Comparison of ENCODE assay signal across 1 cellular context in the genomic region with DNA sequence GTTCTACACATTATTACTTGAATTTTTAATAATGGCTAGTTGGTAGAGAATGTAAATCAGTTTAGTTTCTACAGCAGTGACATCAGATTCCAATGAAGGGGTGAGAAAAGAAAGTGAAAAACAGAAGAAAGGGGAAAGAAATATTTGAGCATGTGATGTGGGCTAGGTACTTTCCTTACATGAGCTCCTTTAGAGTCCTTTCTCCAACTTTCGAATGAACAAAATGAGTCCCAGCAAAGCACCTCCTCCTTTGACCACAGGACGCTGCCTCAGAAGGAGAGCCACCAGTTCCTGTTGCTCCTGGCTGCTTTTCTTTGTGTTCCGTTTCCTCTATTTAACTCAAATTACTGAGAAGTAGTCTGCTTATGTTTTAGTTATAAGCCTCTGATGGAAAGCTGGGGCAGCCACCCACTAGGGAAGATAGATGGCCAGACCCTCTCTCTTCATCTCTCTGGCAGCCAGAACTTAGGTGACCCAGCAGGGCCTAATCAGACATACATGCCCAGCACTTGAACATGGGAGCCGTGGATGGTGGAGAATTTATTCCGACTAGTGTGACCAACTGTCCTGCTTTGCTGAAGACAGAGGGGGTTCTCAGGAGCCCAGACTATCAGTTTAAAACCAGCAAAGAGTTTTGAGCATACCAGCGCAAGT.
TF ChIP-seq lines count a peak whose summit lies in the region.

No MANE protein-coding gene starts in this region.

TF ChIP-seq in K562, 482 proteins besides CTCF, POLR2A, EP300 and RAD21 (continued from another document):
- TF ChIP-seq, protein P1, sequence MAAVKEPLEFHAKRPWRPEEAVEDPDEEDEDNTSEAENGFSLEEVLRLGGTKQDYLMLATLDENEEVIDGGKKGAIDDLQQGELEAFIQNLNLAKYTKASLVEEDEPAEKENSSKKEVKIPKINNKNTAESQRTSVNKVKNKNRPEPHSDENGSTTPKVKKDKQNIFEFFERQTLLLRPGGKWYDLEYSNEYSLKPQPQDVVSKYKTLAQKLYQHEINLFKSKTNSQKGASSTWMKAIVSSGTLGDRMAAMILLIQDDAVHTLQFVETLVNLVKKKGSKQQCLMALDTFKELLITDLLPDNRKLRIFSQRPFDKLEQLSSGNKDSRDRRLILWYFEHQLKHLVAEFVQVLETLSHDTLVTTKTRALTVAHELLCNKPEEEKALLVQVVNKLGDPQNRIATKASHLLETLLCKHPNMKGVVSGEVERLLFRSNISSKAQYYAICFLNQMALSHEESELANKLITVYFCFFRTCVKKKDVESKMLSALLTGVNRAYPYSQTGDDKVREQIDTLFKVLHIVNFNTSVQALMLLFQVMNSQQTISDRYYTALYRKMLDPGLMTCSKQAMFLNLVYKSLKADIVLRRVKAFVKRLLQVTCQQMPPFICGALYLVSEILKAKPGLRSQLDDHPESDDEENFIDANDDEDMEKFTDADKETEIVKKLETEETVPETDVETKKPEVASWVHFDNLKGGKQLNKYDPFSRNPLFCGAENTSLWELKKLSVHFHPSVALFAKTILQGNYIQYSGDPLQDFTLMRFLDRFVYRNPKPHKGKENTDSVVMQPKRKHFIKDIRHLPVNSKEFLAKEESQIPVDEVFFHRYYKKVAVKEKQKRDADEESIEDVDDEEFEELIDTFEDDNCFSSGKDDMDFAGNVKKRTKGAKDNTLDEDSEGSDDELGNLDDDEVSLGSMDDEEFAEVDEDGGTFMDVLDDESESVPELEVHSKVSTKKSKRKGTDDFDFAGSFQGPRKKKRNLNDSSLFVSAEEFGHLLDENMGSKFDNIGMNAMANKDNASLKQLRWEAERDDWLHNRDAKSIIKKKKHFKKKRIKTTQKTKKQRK (IDR thresholded peaks at IDR 0.05; ENCODE audit: borderline replicate concordance, low read depth, low read length) = no peak
- TF ChIP-seq PCBP1 (IDR thresholded peaks at IDR 0.05; ENCODE audit: low read depth, low read length, poor library complexity, severe bottlenecking) = no peak
- no peak for TF ChIP-seq NRF1 (conservative IDR thresholded peaks at IDR 0.05 in 1 of 2, IDR thresholded peaks at IDR 0.05 in 1 of 2)
- TF ChIP-seq GTF2E2 (tag; IDR thresholded peaks at IDR 0.05) = no peak
- TF ChIP-seq, protein P2, sequence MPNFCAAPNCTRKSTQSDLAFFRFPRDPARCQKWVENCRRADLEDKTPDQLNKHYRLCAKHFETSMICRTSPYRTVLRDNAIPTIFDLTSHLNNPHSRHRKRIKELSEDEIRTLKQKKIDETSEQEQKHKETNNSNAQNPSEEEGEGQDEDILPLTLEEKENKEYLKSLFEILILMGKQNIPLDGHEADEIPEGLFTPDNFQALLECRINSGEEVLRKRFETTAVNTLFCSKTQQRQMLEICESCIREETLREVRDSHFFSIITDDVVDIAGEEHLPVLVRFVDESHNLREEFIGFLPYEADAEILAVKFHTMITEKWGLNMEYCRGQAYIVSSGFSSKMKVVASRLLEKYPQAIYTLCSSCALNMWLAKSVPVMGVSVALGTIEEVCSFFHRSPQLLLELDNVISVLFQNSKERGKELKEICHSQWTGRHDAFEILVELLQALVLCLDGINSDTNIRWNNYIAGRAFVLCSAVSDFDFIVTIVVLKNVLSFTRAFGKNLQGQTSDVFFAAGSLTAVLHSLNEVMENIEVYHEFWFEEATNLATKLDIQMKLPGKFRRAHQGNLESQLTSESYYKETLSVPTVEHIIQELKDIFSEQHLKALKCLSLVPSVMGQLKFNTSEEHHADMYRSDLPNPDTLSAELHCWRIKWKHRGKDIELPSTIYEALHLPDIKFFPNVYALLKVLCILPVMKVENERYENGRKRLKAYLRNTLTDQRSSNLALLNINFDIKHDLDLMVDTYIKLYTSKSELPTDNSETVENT (CRISPR knock-in tag; IDR thresholded peaks at IDR 0.05) = no peak
- TF ChIP-seq ZNF12 (CRISPR knock-in tag; IDR thresholded peaks at IDR 0.05) = no peak
- TF ChIP-seq ZBTB17 (CRISPR knock-in tag; IDR thresholded peaks at IDR 0.05) = no peak
- no peak for TF ChIP-seq LCOR (CRISPR knock-in tag; IDR thresholded peaks at IDR 0.05)
- TF ChIP-seq ZNF3 (CRISPR knock-in tag; IDR thresholded peaks at IDR 0.05) = no peak
